17 cellular contexts compared by ENCODE assay signal in genomic region chr22:39327995-39328754, GRCh38.
"Had no signal": no experiment of that assay in that cellular context is flagged by ENCODE, and none has a peak within 500 bp of the region (broad histone marks: within the 10 kb centered on the region; RNA-seq: fewer than 3 reads in every experiment).

No MANE protein-coding gene starts in this region.

- ATAC-seq: naive thymus-derived CD4-positive, alpha-beta T cell; sciatic nerve; stimulated activated naive CD8-positive, alpha-beta T cell treated with anti-CD3 and anti-CD28 coated beads, Interleukin-15, Interleukin-2, amounts not matched to agents 100 U/mL and 50 U/mL, for 24 hours had no signal

- H3K9me3 ChIP-seq: prostate gland, upper lobe of left lung had no signal

- H3K27me3 ChIP-seq: hepatocyte, upper lobe of left lung had no signal

- H3K27ac ChIP-seq: hepatocyte, prostate gland, upper lobe of left lung had no signal

- H3K4me3 ChIP-seq: hepatocyte, lung, prostate gland, upper lobe of left lung had no signal

- H3K36me3 ChIP-seq: prostate gland, upper lobe of left lung had no signal

- H3K4me1 ChIP-seq: prostate gland had no signal

- DNase-seq: activated CD4-positive, alpha-beta memory T cell treated with anti-CD3 and anti-CD28 coated beads, Interleukin-2, amount 10 ng/mL, durations not matched to agents 7 days and 5 days; activated CD8-positive, alpha-beta memory T cell treated with anti-CD3 and anti-CD28 coated beads, Interleukin-2, amount 50 U/mL, for 4 hours; activated naive CD4-positive, alpha-beta T cell; caudate nucleus; cortex of kidney; effector memory CD4-positive, alpha-beta T cell; kidney glomerular epithelial cell; naive thymus-derived CD4-positive, alpha-beta T cell; occipital lobe; stimulated activated CD4-positive, alpha-beta T cell treated with anti-CD3 and anti-CD28 coated beads, Interleukin-12 subunit alpha, Interleukin-12 subunit beta, amount 100 ng/mL, for 4 hours; stimulated activated naive CD8-positive, alpha-beta T cell treated with anti-CD3 and anti-CD28 coated beads, Interleukin-15, Interleukin-2, amounts not matched to agents 100 U/mL and 50 U/mL, for 24 hours; T-helper 9 cell had no signal
